Comparison of ENCODE assay signal across 30 cellular contexts in the genomic region with DNA sequence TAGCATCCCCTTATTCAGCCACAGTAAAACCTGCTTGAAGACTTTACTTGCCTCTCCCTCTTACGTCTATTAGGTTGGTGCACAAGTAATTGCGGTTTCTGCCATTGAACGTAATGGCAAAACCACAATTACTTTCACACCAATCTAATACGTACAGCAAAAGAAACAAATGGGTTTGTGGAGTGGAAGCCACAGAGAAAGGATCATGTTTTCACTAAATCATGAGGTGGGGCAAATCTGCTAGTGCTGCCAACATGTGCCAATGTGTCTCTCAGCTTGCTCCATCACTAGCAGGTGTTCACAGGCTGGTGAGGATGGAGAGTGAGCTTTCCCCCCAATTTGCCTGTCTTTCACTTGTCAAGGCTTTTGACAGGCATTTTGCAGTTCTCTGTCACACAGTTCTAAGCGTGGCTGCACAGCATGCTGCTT.
"Had no signal": no experiment of that assay in that cellular context is flagged by ENCODE, and none has a peak within 500 bp of the region (broad histone marks: within the 10 kb centered on the region; RNA-seq: fewer than 3 reads in every experiment).

No MANE protein-coding gene starts in this region.

- ATAC-seq: activated CD8-positive, alpha-beta memory T cell treated with anti-CD3 and anti-CD28 coated beads, Interleukin-2, amount 10 ng/mL, durations not matched to agents 7 days and 5 days; activated naive CD4-positive, alpha-beta T cell treated with anti-CD3 and anti-CD28 coated beads, Interleukin-2, amount 50 U/mL, for 72 hours; activated naive CD8-positive, alpha-beta T cell treated with anti-CD3 and anti-CD28 coated beads, Interleukin-2, amount 50 U/mL, for 24 hours; WTC11 had no signal

- H3K27me3 ChIP-seq: cardiac muscle cell, Peyer's patch had no signal

- H3K4me1 Mint-ChIP-seq: activated naive CD8-positive, alpha-beta T cell treated with anti-CD3 and anti-CD28 coated beads, Interleukin-2, amount 50 U/mL, for 24 hours had no signal

- H3K4me1 ChIP-seq: Peyer's patch had no signal

- H3K4me3 ChIP-seq: cardiac muscle cell, Peyer's patch had no signal

- FAIRE-seq: astrocyte had no signal

- DNase-seq: activated CD4-positive, alpha-beta T cell treated with anti-CD3 and anti-CD28 coated beads for 48 hours; activated CD4-positive, alpha-beta T cell treated with anti-CD3 and anti-CD28 coated beads, Interleukin-2, amount 50 U/mL, for 4 hours; activated CD4-positive, CD25-positive, alpha-beta regulatory T cell treated with anti-CD3 and anti-CD28 coated beads, Interleukin-2, amount 50 U/mL, for 72 hours; activated CD8-positive, alpha-beta memory T cell treated with anti-CD3 and anti-CD28 coated beads, Interleukin-2, amount 10 ng/mL, durations not matched to agents 7 days and 5 days; activated effector memory CD4-positive, alpha-beta T cell treated with anti-CD3 and anti-CD28 coated beads, Interleukin-2, amount 50 U/mL, for 16 hours; activated naive CD4-positive, alpha-beta T cell treated with Interleukin-2 at 50 U/mL for 16 hours; activated naive CD8-positive, alpha-beta T cell treated with anti-CD3 and anti-CD28 coated beads, Interleukin-2, amount 50 U/mL, for 24 hours; activated T-cell treated with anti-CD3 and anti-CD28 coated beads, Interleukin-2, amount 50 U/mL, for 24 hours; amniotic stem cell; cerebellar nuclear complex; Kasumi-1; NCI-H1105 treated with DMSO at 0.1 percent for 48 hours; NCI-H1436 treated with DMSO at 0.1 percent for 48 hours; NCI-H187; NCI-H2081; NCI-H2171; NCI-H2227 treated with DMSO at 0.1 percent for 48 hours; NCI-H526; NCI-H774; Peyer's patch; SHP77 treated with DMSO at 0.1 percent for 48 hours; T-helper 9 cell had no signal

- H3K27ac ChIP-seq: cardiac muscle cell, Peyer's patch, RWPE1 had no signal

- H3K9me3 Mint-ChIP-seq: activated naive CD4-positive, alpha-beta T cell treated with anti-CD3 and anti-CD28 coated beads, Interleukin-2, amount 50 U/mL, for 72 hours; activated naive CD8-positive, alpha-beta T cell treated with anti-CD3 and anti-CD28 coated beads, Interleukin-2, amount 50 U/mL, for 24 hours; activated T-cell treated with anti-CD3 and anti-CD28 coated beads, Interleukin-2, amount 50 U/mL, for 24 hours; activated T-helper 1 cell treated with anti-CD3 and anti-CD28 coated beads, Interleukin-12 subunit alpha, Interleukin-12 subunit beta, Interleukin-2, Interleukin-4 antibody, amounts not matched to agents 30 ng/mL and 10 ng/mL and 1 ng/mL, durations not matched to agents 14 hours and 24 hours and 36 hours; T-helper 1 cell treated with Interleukin-12 subunit alpha and Interleukin-12 subunit beta and Interleukin-4 antibody, amounts not matched to agents 30 μg/mL and 1 μg/mL, for 36 hours; WTC11 had no signal

- H3K36me3 ChIP-seq: cardiac muscle cell, Peyer's patch had no signal

- H3K4me3 Mint-ChIP-seq: activated CD8-positive, alpha-beta memory T cell treated with anti-CD3 and anti-CD28 coated beads, Interleukin-2, amount 10 ng/mL, durations not matched to agents 7 days and 5 days; activated naive CD8-positive, alpha-beta T cell treated with anti-CD3 and anti-CD28 coated beads, Interleukin-2, amount 50 U/mL, for 24 hours; activated T-cell treated with anti-CD3 and anti-CD28 coated beads, Interleukin-2, amount 50 U/mL, for 24 hours; activated T-helper 1 cell treated with anti-CD3 and anti-CD28 coated beads, Interleukin-12 subunit alpha, Interleukin-12 subunit beta, Interleukin-2, Interleukin-4 antibody, amounts not matched to agents 30 ng/mL and 10 ng/mL and 1 ng/mL, durations not matched to agents 14 hours and 24 hours and 36 hours; brain; T-helper 1 cell treated with Interleukin-12 subunit alpha and Interleukin-12 subunit beta and Interleukin-4 antibody, amounts not matched to agents 30 μg/mL and 1 μg/mL, for 36 hours; WTC11 had no signal

- H3K27ac Mint-ChIP-seq: activated CD8-positive, alpha-beta memory T cell treated with anti-CD3 and anti-CD28 coated beads, Interleukin-2, amount 10 ng/mL, durations not matched to agents 7 days and 5 days; activated naive CD8-positive, alpha-beta T cell treated with anti-CD3 and anti-CD28 coated beads, Interleukin-2, amount 50 U/mL, for 24 hours; activated T-cell treated with anti-CD3 and anti-CD28 coated beads, Interleukin-2, amount 50 U/mL, for 24 hours; activated T-helper 1 cell treated with anti-CD3 and anti-CD28 coated beads, Interleukin-12 subunit alpha, Interleukin-12 subunit beta, Interleukin-2, Interleukin-4 antibody, amounts not matched to agents 30 ng/mL and 10 ng/mL and 1 ng/mL, durations not matched to agents 14 hours and 24 hours and 36 hours; T-helper 1 cell treated with Interleukin-12 subunit alpha and Interleukin-12 subunit beta and Interleukin-4 antibody, amounts not matched to agents 30 μg/mL and 1 μg/mL, for 36 hours; WTC11 had no signal

- H3K9me3 ChIP-seq: Peyer's patch had no signal

- H3K27me3 Mint-ChIP-seq: activated CD8-positive, alpha-beta memory T cell treated with anti-CD3 and anti-CD28 coated beads, Interleukin-2, amount 10 ng/mL, durations not matched to agents 7 days and 5 days; activated naive CD8-positive, alpha-beta T cell treated with anti-CD3 and anti-CD28 coated beads, Interleukin-2, amount 50 U/mL, for 24 hours; activated T-cell treated with anti-CD3 and anti-CD28 coated beads, Interleukin-2, amount 50 U/mL, for 24 hours had no signal

- H3K36me3 Mint-ChIP-seq: activated CD8-positive, alpha-beta memory T cell treated with anti-CD3 and anti-CD28 coated beads, Interleukin-2, amount 10 ng/mL, durations not matched to agents 7 days and 5 days; activated naive CD4-positive, alpha-beta T cell treated with anti-CD3 and anti-CD28 coated beads, Interleukin-2, amount 50 U/mL, for 72 hours; brain; WTC11 had no signal
